ENCODE assay signal across 8 cellular contexts in the genomic region with DNA sequence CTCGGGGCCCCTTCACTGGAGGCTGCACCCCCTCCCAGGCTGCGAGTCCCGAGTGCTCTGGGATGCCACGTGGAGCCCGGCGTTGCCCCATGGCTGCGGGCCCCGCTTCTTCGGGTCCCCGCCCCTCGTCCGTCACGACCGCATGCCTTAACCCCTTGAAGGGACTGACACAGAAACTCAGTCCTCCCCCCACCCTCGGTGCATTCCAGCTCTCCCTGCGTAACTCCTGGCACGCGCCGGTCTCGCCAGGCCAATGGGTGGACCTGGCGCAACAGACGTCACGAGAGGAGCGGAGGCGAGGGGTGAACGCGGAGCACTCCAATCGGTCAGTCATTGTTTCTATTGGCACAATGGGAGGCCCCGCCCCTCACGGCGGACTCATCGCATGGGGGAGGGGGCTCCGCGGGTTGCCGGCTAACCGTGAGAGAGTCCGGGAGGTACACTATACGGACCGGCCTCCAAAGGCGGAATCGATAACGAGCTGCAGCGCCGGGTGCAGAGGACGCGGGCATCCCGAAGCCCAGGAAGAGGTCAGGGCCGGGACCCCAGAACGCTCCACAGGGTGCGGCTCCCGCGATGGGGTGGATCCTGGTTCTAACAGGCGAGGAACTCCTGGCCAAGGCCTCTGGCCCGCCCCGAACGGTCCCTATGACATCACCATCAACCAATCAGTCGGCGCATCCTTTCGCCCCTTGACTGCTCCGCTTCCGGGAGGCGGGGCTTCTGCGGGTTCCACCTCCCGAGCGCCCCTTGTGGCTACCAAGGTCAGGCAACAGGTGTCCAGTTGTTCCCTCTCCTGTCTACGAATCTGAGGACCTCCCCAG. TPM values are rescaled to one million over a fixed set of nuclear protein-coding genes. Genes with fewer than 3 reads are reported as not detected.
DNase-seq lines count a peak whose midpoint lies in the region; ATAC-seq and TF ChIP-seq lines count a peak whose summit lies in the region.

No MANE protein-coding gene starts in this region.

- peak; percentile 86 for TF ChIP-seq CTCF in osteoblast (IDR thresholded peaks at IDR 0.05; ENCODE audit: extremely low read depth, low read depth, low read length)
- peak; percentile 82 for TF ChIP-seq CTCF in thoracic aorta (IDR thresholded peaks at IDR 0.05)

- DNase-seq in GM04503 (ENCODE audit: low read depth), result peak; percentile 92
- DNase-seq in HCEC 1CT, result peak; percentile 99
- peak; percentile 94 for DNase-seq in NAMALWA (ENCODE audit: low spot score)
- DNase-seq in activated naive CD8-positive, alpha-beta T cell treated with anti-CD3 and anti-CD28 coated beads for 36 hours, result peak; percentile 91
- peak; percentile 94 to 99 (median 98) for DNase-seq in head of caudate nucleus
- DNase-seq in osteoblast (ENCODE audit: insufficient read length, low spot score, missing footprints), result peak; percentile 100
- peak; percentile 93 for DNase-seq in thoracic aorta (ENCODE audit: low spot score)

- H3K36me3 ChIP-seq in osteoblast (ENCODE audit: insufficient read depth, low read length) (no peaks in the 10 kb centered on the region), thoracic aorta (no peaks in the 10 kb centered on the region)

- H3K4me1 ChIP-seq in osteoblast (ENCODE audit: insufficient read depth, low read length), result peaks cover 18% of the 10 kb centered on the region
- peaks cover 4 to 21% of the 10 kb centered on the region in 2 donors for H3K4me1 ChIP-seq in thoracic aorta (ENCODE audit: control insufficient read depth in 1 of 2, low read depth in 2 of 2)

- H3K9me3 ChIP-seq in osteoblast (ENCODE audit: low read depth, low read length) (no peaks in the 10 kb centered on the region), thoracic aorta (no peaks in the 10 kb centered on the region)

- H3K4me3 ChIP-seq in osteoblast (ENCODE audit: insufficient read depth, low read length), result peak overlapping the region; percentile 85
- peak overlapping the region; percentile 82 for H3K4me3 ChIP-seq in thoracic aorta

- peak overlapping the region; percentile 99 for H3K4me2 ChIP-seq in osteoblast (ENCODE audit: insufficient read depth, low read length)

- intact Hi-C loops in head of caudate nucleus (cut with DNase I), result no loop called here

- ATAC-seq in SK-N-SH treated with all-trans-retinoic acid at 6 μM for 48 hours (peak; percentile 87), thoracic aorta (ENCODE audit: insufficient number of reproducible peaks, low FRiP score, low read depth) (peak; percentile 88)

- H3K27me3 ChIP-seq in osteoblast (ENCODE audit: insufficient read depth, low read length), result no peaks in the 10 kb centered on the region
- H3K27me3 ChIP-seq in thoracic aorta (replicated peaks; ENCODE audit: insufficient read depth), result no peaks in the 10 kb centered on the region

- no peaks in the 10 kb centered on the region for H3K79me2 ChIP-seq in osteoblast (ENCODE audit: insufficient read depth, low read length)

- H3K27me3 Mint-ChIP-seq in activated naive CD8-positive, alpha-beta T cell treated with anti-CD3 and anti-CD28 coated beads for 36 hours, result peaks cover 43% of the 10 kb centered on the region

- H3K4me3 Mint-ChIP-seq in activated naive CD8-positive, alpha-beta T cell treated with anti-CD3 and anti-CD28 coated beads for 36 hours, result peak overlapping the region; percentile 83

- H3K27ac Mint-ChIP-seq in activated naive CD8-positive, alpha-beta T cell treated with anti-CD3 and anti-CD28 coated beads for 36 hours, result peak overlapping the region; percentile 84

- H2AFZ ChIP-seq in osteoblast (ENCODE audit: low read length), result peak overlapping the region; percentile 92

- H3K27ac ChIP-seq in osteoblast (ENCODE audit: low read depth, low read length) (peak overlapping the region; percentile 99), thoracic aorta (peak overlapping the region; percentile 91 to 92)

- H3K36me3 Mint-ChIP-seq in activated naive CD8-positive, alpha-beta T cell treated with anti-CD3 and anti-CD28 coated beads for 36 hours, result peaks cover 6% of the 10 kb centered on the region

- H4K20me1 ChIP-seq in osteoblast (ENCODE audit: insufficient read depth, low read length), result peaks cover 6% of the 10 kb centered on the region

- no peaks in the 10 kb centered on the region for H3K9me3 Mint-ChIP-seq in activated naive CD8-positive, alpha-beta T cell treated with anti-CD3 and anti-CD28 coated beads for 36 hours

- H3K4me1 Mint-ChIP-seq in activated naive CD8-positive, alpha-beta T cell treated with anti-CD3 and anti-CD28 coated beads for 36 hours, result peaks cover 11% of the 10 kb centered on the region

TF ChIP-seq in SK-N-SH treated with all-trans-retinoic acid at 6 μM for 48 hours, 23 proteins besides CTCF, POLR2A, EP300 and RAD21 (continues in another document):
- TF ChIP-seq GLIS3 (CRISPR knock-in tag; IDR thresholded peaks at IDR 0.05) (peak; percentile 90; the same call in 1 of the 2 replicates), ESRRG (CRISPR knock-in tag; IDR thresholded peaks at IDR 0.05) (peak; percentile 72; the same call in 1 of the 2 replicates), ZNF565 (CRISPR knock-in tag; conservative IDR thresholded peaks at IDR 0.05; ENCODE audit: low read depth) (no peak), BACH2 (CRISPR knock-in tag; IDR thresholded peaks at IDR 0.05; ENCODE audit: borderline replicate concordance) (no peak), ZFP3 (CRISPR knock-in tag; IDR thresholded peaks at IDR 0.05) (0 out of 2 replicates have a peak, but pooled peaks have one; percentile 2), ZNF8 (CRISPR knock-in tag; IDR thresholded peaks at IDR 0.05) (no peak), OSR1 (CRISPR knock-in tag; IDR thresholded peaks at IDR 0.05) (no peak), ISL1 (CRISPR knock-in tag; IDR thresholded peaks at IDR 0.05) (no peak), RARB (CRISPR knock-in tag; IDR thresholded peaks at IDR 0.05) (no peak)
- TF ChIP-seq, protein P1, sequence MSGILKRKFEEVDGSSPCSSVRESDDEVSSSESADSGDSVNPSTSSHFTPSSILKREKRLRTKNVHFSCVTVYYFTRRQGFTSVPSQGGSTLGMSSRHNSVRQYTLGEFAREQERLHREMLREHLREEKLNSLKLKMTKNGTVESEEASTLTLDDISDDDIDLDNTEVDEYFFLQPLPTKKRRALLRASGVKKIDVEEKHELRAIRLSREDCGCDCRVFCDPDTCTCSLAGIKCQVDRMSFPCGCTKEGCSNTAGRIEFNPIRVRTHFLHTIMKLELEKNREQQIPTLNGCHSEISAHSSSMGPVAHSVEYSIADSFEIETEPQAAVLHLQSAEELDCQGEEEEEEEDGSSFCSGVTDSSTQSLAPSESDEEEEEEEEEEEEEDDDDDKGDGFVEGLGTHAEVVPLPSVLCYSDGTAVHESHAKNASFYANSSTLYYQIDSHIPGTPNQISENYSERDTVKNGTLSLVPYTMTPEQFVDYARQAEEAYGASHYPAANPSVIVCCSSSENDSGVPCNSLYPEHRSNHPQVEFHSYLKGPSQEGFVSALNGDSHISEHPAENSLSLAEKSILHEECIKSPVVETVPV (CRISPR knock-in tag; IDR thresholded peaks at IDR 0.05), result no peak
- TF ChIP-seq, protein P2, sequence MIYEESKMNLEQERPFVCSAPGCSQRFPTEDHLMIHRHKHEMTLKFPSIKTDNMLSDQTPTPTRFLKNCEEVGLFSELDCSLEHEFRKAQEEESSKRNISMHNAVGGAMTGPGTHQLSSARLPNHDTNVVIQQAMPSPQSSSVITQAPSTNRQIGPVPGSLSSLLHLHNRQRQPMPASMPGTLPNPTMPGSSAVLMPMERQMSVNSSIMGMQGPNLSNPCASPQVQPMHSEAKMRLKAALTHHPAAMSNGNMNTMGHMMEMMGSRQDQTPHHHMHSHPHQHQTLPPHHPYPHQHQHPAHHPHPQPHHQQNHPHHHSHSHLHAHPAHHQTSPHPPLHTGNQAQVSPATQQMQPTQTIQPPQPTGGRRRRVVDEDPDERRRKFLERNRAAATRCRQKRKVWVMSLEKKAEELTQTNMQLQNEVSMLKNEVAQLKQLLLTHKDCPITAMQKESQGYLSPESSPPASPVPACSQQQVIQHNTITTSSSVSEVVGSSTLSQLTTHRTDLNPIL (CRISPR knock-in tag; IDR thresholded peaks at IDR 0.05; ENCODE audit: low read depth), result 0 out of 2 replicates have a peak, but pooled peaks have one; percentile 40

RNA-seq across cellular contexts. Expression of a gene that starts 1.0 kb away (rescaled TPM):
- 10 to 100 TPM; 18.2 to 18.6 TPM for total RNA-seq in activated naive CD8-positive, alpha-beta T cell treated with anti-CD3 and anti-CD28 coated beads for 36 hours
- total RNA-seq in osteoblast (1.2 and 1.4 TPM in 2 replicates), thoracic aorta (1 to 10 TPM; 1.3 to 3.0 TPM)

RNA-seq across cellular contexts. Expression of a gene that starts 22.0 kb away (rescaled TPM):
- total RNA-seq in activated naive CD8-positive, alpha-beta T cell treated with anti-CD3 and anti-CD28 coated beads for 36 hours, result 10 to 100 TPM; 43.8 to 43.9 TPM
- 17.1 and 17.7 TPM in 2 replicates for total RNA-seq in osteoblast
- 100 to 1,000 TPM in 1 of 2 donors, 10 to 100 TPM in 1; 59.6 to 101 TPM for total RNA-seq in thoracic aorta

RNA-seq across cellular contexts. Expression of a gene that starts 28.4 kb away (rescaled TPM):
- total RNA-seq in activated naive CD8-positive, alpha-beta T cell treated with anti-CD3 and anti-CD28 coated beads for 36 hours, result 10 to 100 TPM; 16.6 to 18.4 TPM
- 26.2 and 30.8 TPM in 2 replicates for total RNA-seq in osteoblast
- 100 to 1,000 TPM in 1 of 2 donors, 10 to 100 TPM in 1; 93.9 to 102 TPM for total RNA-seq in thoracic aorta

RNA-seq across cellular contexts. Expression of a gene that starts 42.1 kb away (rescaled TPM):
- total RNA-seq in activated naive CD8-positive, alpha-beta T cell treated with anti-CD3 and anti-CD28 coated beads for 36 hours, result not detected
- total RNA-seq in osteoblast (0.59 TPM in 1 of 2 replicates, not detected in the other), thoracic aorta (1 to 10 TPM in 1 of 2 donors, not detected in 1; 8.0 TPM)

RNA-seq across cellular contexts. Expression of a gene that starts 53.3 kb away (rescaled TPM):
- 10 to 100 TPM; 42.6 to 49.9 TPM for total RNA-seq in activated naive CD8-positive, alpha-beta T cell treated with anti-CD3 and anti-CD28 coated beads for 36 hours
- total RNA-seq in osteoblast (38.0 and 44.9 TPM in 2 replicates), thoracic aorta (10 to 100 TPM; 38.3 to 90.7 TPM)

Comparison
In these comparisons a context has a peak if more than half of its experiments do, and no peak if none do; other contexts are left out.
1. Peak in every context shown above with its lines: DNase-seq, ATAC-seq, H3K4me3 ChIP-seq and H3K27ac ChIP-seq.